Comparison of ENCODE assay signal across 29 cellular contexts in the genomic region with DNA sequence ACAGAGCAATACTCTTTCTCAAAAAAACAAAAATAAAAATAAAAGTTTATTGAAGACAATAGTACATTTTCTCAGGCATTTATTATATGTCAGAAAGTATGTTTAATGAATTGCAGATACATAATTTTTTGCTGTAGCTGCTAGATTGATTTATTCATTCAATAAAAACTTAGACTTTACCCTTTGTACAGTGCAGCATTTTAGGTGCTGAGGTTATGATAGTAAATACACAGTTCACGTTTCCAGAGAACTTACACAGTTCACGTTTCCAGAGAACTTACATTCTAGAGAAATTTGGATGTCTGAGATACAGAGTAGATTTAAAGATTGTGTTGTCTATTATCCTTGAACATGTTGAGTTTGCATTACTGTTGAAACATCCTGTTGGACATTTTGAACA.
"Had no signal": no experiment of that assay in that cellular context is flagged by ENCODE, and none has a peak within 500 bp of the region (broad histone marks: within the 10 kb centered on the region; RNA-seq: fewer than 3 reads in every experiment).

No MANE protein-coding gene starts in this region.

- H3K27ac Mint-ChIP-seq: memory B cell; naive thymus-derived CD8-positive, alpha-beta T cell; nephron; stimulated activated effector memory CD8-positive, alpha-beta T cell treated with anti-CD3 and anti-CD28 coated beads, Interleukin-12 subunit alpha, Interleukin-12 subunit beta, amount 100 ng/mL, for 72 hours; stimulated activated naive CD8-positive, alpha-beta T cell treated with anti-CD3 and anti-CD28 coated beads, Interleukin-15, Interleukin-2, amounts not matched to agents 100 ng/mL and 50 ng/mL, for 24 hours had no signal

- H3K4me3 Mint-ChIP-seq: memory B cell; naive thymus-derived CD8-positive, alpha-beta T cell; nephron; neural crest cell; stimulated activated effector memory CD8-positive, alpha-beta T cell treated with anti-CD3 and anti-CD28 coated beads, Interleukin-12 subunit alpha, Interleukin-12 subunit beta, amount 100 ng/mL, for 72 hours; stimulated activated naive CD8-positive, alpha-beta T cell treated with anti-CD3 and anti-CD28 coated beads, Interleukin-15, Interleukin-2, amounts not matched to agents 100 ng/mL and 50 ng/mL, for 24 hours had no signal

- H3K27me3 Mint-ChIP-seq: memory B cell; naive thymus-derived CD8-positive, alpha-beta T cell; stimulated activated naive CD8-positive, alpha-beta T cell treated with anti-CD3 and anti-CD28 coated beads, Interleukin-15, Interleukin-2, amounts not matched to agents 100 ng/mL and 50 ng/mL, for 24 hours had no signal

- H3K4me3 ChIP-seq: heart left ventricle, left ventricle myocardium inferior, pancreas, prostate gland, skin epidermis, spleen, suprapubic skin, thoracic aorta, tibial artery, upper lobe of right lung had no signal

- H3K4me1 Mint-ChIP-seq: nephron; neural crest cell; stimulated activated effector memory CD8-positive, alpha-beta T cell treated with anti-CD3 and anti-CD28 coated beads, Interleukin-12 subunit alpha, Interleukin-12 subunit beta, amount 100 ng/mL, for 72 hours had no signal

- H3K9me3 ChIP-seq: heart left ventricle, left ventricle myocardium inferior, prostate gland, spleen, suprapubic skin, thoracic aorta, tibial artery, upper lobe of right lung had no signal

- H3K27me3 ChIP-seq: heart left ventricle, pancreas, spleen, suprapubic skin, tibial artery, upper lobe of right lung had no signal

- H3K4me1 ChIP-seq: left ventricle myocardium inferior, pancreas, prostate gland, spleen, suprapubic skin, tibial artery, upper lobe of right lung had no signal

- DNase-seq: heart left ventricle; hypothalamus; kidney glomerular epithelial cell; left cardiac atrium; left ventricle myocardium inferior; midbrain; naive thymus-derived CD8-positive, alpha-beta T cell; nucleus accumbens; pancreas; posterior cingulate gyrus; retina; right cardiac atrium; spleen; stimulated activated CD4-positive, alpha-beta T cell treated with anti-CD3 and anti-CD28 coated beads, Interleukin-4, amount 100 ng/mL, for 24 hours; stimulated activated naive CD4-positive, alpha-beta T cell; tibial artery; trophoblast cell; upper lobe of right lung had no signal

- H3K27ac ChIP-seq: heart left ventricle, left ventricle myocardium inferior, pancreas, prostate gland, skin epidermis, spleen, suprapubic skin, thoracic aorta, tibial artery, upper lobe of right lung had no signal

- H3K36me3 ChIP-seq: prostate gland had no signal

- H3K9me3 Mint-ChIP-seq: naive thymus-derived CD8-positive, alpha-beta T cell; nephron; neural crest cell; stimulated activated effector memory CD8-positive, alpha-beta T cell treated with anti-CD3 and anti-CD28 coated beads, Interleukin-12 subunit alpha, Interleukin-12 subunit beta, amount 100 ng/mL, for 72 hours; stimulated activated naive CD8-positive, alpha-beta T cell treated with anti-CD3 and anti-CD28 coated beads, Interleukin-15, Interleukin-2, amounts not matched to agents 100 ng/mL and 50 ng/mL, for 24 hours had no signal

- FAIRE-seq: keratinocyte, pancreas, urothelium cell line had no signal
